Comparison of ENCODE assay signal across 8 cellular contexts in the genomic region with DNA sequence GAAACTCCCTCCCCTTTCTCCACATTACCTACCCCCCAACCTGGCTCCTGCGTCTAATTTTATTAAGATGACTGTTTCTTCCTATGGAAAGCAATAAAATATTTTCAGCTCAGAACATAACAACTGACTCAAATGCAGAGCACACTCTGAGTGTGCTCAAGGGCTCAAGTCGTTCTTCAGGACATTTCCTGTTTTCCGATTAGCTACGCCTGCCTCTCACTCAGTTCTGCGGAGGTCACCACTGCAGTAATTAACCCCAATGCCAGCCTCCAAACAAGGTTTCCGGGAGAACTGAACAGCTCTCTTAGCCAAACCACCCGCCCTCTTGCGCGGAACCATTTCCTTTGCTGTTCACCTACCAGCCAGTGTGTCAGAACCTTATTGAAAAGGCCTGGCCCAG. TPM values are rescaled to one million over a fixed set of nuclear protein-coding genes. Genes with fewer than 3 reads are reported as not detected.
DNase-seq lines count a peak whose midpoint lies in the region; ATAC-seq and TF ChIP-seq lines count a peak whose summit lies in the region.

No MANE protein-coding gene starts in this region.

- no peak overlapping the region for H3K27ac Mint-ChIP-seq in glutamatergic neuron (ENCODE audit: unreplicated experiment)

- no peaks in the 10 kb centered on the region for H3K9me3 Mint-ChIP-seq in glutamatergic neuron (ENCODE audit: unreplicated experiment)

- H3K36me3 Mint-ChIP-seq in glutamatergic neuron (ENCODE audit: unreplicated experiment), result no peaks in the 10 kb centered on the region

- TF ChIP-seq POLR2A in stomach (IDR thresholded peaks at IDR 0.05), result no peak

- no peak for TF ChIP-seq EP300 in stomach (IDR thresholded peaks at IDR 0.05)

- no peak overlapping the region for H3K4me3 ChIP-seq in foreskin fibroblast (ENCODE audit: low read depth in 1 of 2, low read length in 2 of 2)
- no peak overlapping the region for H3K4me3 ChIP-seq in stomach

- H3K4me1 ChIP-seq in stomach, result peaks cover 58 to 86% (median 76%) of the 10 kb centered on the region in 4 donors

- intact Hi-C loops in stomach (cut with DNase I; ENCODE audit: low total_unique reads), result no loop called here

- H3K4me3 Mint-ChIP-seq in glutamatergic neuron (ENCODE audit: unreplicated experiment), result no peak overlapping the region

- TF ChIP-seq CTCF in foreskin fibroblast (IDR thresholded peaks at IDR 0.05; ENCODE audit: low read depth, low read length) (no peak), stomach (IDR thresholded peaks at IDR 0.05) (no peak), glutamatergic neuron (IDR thresholded peaks at IDR 0.05; ENCODE audit: partially characterized antibody, unreplicated experiment) (no peak)

- no peaks in the 10 kb centered on the region for H3K27me3 ChIP-seq in stomach

- ATAC-seq in GM18511 (IDR thresholded peaks at IDR 0.05; ENCODE audit: unreplicated experiment), result no peak
- ATAC-seq in HG03280 (IDR thresholded peaks at IDR 0.05; ENCODE audit: unreplicated experiment), result no peak

- peaks cover 6% of the 10 kb centered on the region for H3K27me3 Mint-ChIP-seq in glutamatergic neuron (ENCODE audit: unreplicated experiment)

- H3K9me3 ChIP-seq in stomach, result no peaks in the 10 kb centered on the region

- WGBS in stomach, 5 donors, result 39 to 59% (median 49%) methylated on average over 9 of the region's 9 CpGs

- peak overlapping the region; percentile 18 to 94 (median 94) for H3K27ac ChIP-seq in stomach

- H3K4me1 Mint-ChIP-seq in glutamatergic neuron (ENCODE audit: low read depth, unreplicated experiment), result peaks cover 3% of the 10 kb centered on the region

- DNase-seq in SIG-M5 treated with dmso at 0.1 percent for 504 hours (lab: John Stamatoyannopoulos, UW; ENCODE audit: unreplicated experiment) (peak; percentile 39), SIG-M5 (lab: John Stamatoyannopoulos, UW) (no peak), UCSD-AML1 (lab: John Stamatoyannopoulos, UW; ENCODE audit: unreplicated experiment) (peak; percentile 77), foreskin fibroblast (peak; percentile 79 to 89), stomach (no peak), glutamatergic neuron (no peak)

- no peaks in the 10 kb centered on the region for H3K36me3 ChIP-seq in stomach

RNA-seq across cellular contexts. Expression of gene MYOF, which starts 19.3 kb away (rescaled TPM):
- total RNA-seq in stomach (100 to 1,000 TPM in 1 of 5 donors, 10 to 100 TPM in 4; 29.5 to 111 (median 72.7) TPM), glutamatergic neuron (ENCODE audit: unreplicated experiment) (0.42 TPM)
- polyA plus RNA-seq in stomach, result 10 to 100 TPM in 2 of 3 donors, 1 to 10 TPM in 1; 5.0 to 24.2 (median 13.7) TPM

RNA-seq across cellular contexts. Expression of gene CEP55, which starts 33.5 kb away (rescaled TPM):
- total RNA-seq in stomach (1 to 10 TPM in 2 of 5 donors, under 1 TPM in 2, not detected in 1; 0.58 to 6.6 (median 1.1) TPM), glutamatergic neuron (ENCODE audit: unreplicated experiment) (6.0 TPM)
- 1 to 10 TPM; 3.1 to 7.2 (median 5.2) TPM for polyA plus RNA-seq in stomach

Comparison
In these comparisons a context has a peak if more than half of its experiments do, and no peak if none do; other contexts are left out.
1. DNase-seq: peak in SIG-M5 treated with dmso at 0.1 percent for 504 hours (single experiment), UCSD-AML1 (single experiment) and foreskin fibroblast (2 of 2); none in SIG-M5 (single experiment), stomach (single experiment) and glutamatergic neuron (single experiment).
2. RNA of gene MYOF, which starts 19.3 kb away (total RNA-seq): 29.5 to 111 TPM in stomach; 0.42 TPM in glutamatergic neuron (single experiment); every median in the first group is over 10 times any median in the second.